In the genomic region with DNA sequence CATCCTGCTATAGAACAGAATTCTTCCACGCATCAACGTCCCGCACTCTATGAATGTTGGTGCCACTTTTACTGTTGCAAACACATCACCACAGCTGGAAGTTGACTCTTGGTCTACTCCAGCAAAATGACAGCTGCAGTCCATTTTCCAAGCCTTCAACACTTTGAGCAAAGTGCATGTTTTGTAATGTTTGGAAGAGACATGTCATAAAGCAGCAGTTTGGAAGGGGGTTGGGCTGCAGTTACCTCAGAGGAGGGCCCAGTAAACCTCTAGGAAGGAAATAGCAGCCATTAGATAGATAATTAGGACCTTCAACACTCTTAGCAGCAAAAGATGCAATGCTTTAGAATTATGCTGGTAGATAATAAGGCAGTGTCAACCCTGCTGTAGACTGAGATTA, we compare ENCODE assay signal across 16 cellular contexts.
DNase-seq lines count a peak whose midpoint lies in the region; ATAC-seq and TF ChIP-seq lines count a peak whose summit lies in the region.
"Had no signal": no experiment of that assay in that cellular context is flagged by ENCODE, and none has a peak within 500 bp of the region (broad histone marks: within the 10 kb centered on the region; RNA-seq: fewer than 3 reads in every experiment).

No MANE protein-coding gene starts in this region.

- no peaks in the 10 kb centered on the region for H3K27me3 ChIP-seq in left ventricle myocardium inferior (ENCODE audit: low read depth)
- H3K27me3 ChIP-seq: BLaER1 had no signal

- no peak for DNase-seq in Right ventricle myocardium superior
- no peak for DNase-seq in left ventricle myocardium inferior
- DNase-seq in HuH-7 (ENCODE audit: low spot score): peak; percentile 0
- DNase-seq in NCI-H2227 treated with DMSO at 0.1 percent for 48 hours (lab: John Stamatoyannopoulos, UW): peak; percentile 69
- no peak for DNase-seq in stimulated activated CD4-positive, alpha-beta T cell treated with anti-CD3 and anti-CD28 coated beads, Interleukin-2, amount 100 ng/mL, for 24 hours
- DNase-seq in T-helper 9 cell: no peak
- DNase-seq: Caco-2; CD4-positive, CD25-positive, alpha-beta regulatory T cell; CD8-positive, alpha-beta T cell; DMS153; DND-41; GM23248; H7; HCEC 1CT had no signal

- no peaks in the 10 kb centered on the region for H3K4me1 ChIP-seq in left ventricle myocardium inferior
- H3K4me1 ChIP-seq: BLaER1, Caco-2 had no signal

- TF ChIP-seq CTCF in left ventricle myocardium inferior (IDR thresholded peaks at IDR 0.05; ENCODE audit: borderline replicate concordance): no peak

- intact Hi-C loops in Right ventricle myocardium superior (cut with DNase I): no loop called here
- intact Hi-C loops in left ventricle myocardium inferior (cut with micrococcal nuclease): no loop called here

- no peaks in the 10 kb centered on the region for H3K9me3 ChIP-seq in left ventricle myocardium inferior (replicated peaks)
- H3K9me3 ChIP-seq: BLaER1, Caco-2 had no signal

- peak; percentile 43 for ATAC-seq in Right ventricle myocardium superior (ENCODE audit: poor library complexity)
- ATAC-seq: CD8-positive, alpha-beta T cell had no signal

- H3K27ac ChIP-seq in left ventricle myocardium inferior (replicated peaks): no peak overlapping the region
- H3K27ac ChIP-seq: BLaER1, C4-2B, GM23248 had no signal

- no peaks in the 10 kb centered on the region for H3K36me3 ChIP-seq in left ventricle myocardium inferior
- H3K36me3 ChIP-seq: BLaER1 had no signal

- no peak overlapping the region for H3K4me3 ChIP-seq in left ventricle myocardium inferior
- H3K4me3 ChIP-seq: BLaER1, GM23248 had no signal

Comparison
In these comparisons a context has a peak if more than half of its experiments do, and no peak if none do; other contexts are left out.
1. DNase-seq: peak in HuH-7 (single experiment) and NCI-H2227 treated with DMSO at 0.1 percent for 48 hours (single experiment); none in Right ventricle myocardium superior (single experiment), left ventricle myocardium inferior (single experiment), stimulated activated CD4-positive, alpha-beta T cell treated with anti-CD3 and anti-CD28 coated beads, Interleukin-2, amount 100 ng/mL, for 24 hours (0 of 2) and T-helper 9 cell (single experiment).